In the genomic region with DNA sequence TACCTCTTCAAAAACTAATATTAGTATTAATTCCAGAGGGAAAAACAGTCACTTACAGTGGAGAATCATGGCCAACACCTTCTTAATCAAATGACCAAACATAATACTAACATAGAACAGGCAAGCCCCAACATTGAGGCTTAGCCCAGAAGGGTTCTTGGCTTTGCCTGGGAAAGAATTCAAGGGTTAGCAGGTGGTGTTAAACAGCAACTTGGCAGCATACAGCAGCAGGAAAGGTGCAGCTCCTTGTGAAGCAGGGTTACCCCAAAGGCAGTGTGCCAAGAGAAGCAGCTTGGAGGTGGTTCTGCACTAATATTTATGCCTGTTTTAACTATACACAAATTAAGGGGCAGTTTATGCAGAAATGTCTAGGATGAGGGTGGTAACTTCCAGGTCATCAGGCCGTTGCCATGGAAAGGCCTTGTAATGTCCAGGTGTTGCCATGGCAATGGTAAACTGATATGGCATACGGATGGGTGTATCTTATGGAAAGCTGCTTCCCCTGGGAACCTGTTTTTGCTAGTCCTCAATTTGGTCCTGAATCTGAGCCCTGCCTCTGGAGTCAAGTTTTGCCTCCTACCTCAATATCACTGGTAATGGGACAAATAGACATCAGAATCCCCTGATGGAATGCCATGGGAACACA, we compare ENCODE assay signal across 16 cellular contexts. TPM values are rescaled to one million over a fixed set of nuclear protein-coding genes. Genes with fewer than 3 reads are reported as not detected.
A peak's percentile ranks its signal among the peaks of the same experiment; 100 is the strongest.
DNase-seq lines count a peak whose midpoint lies in the region; ATAC-seq and TF ChIP-seq lines count a peak whose summit lies in the region.
"Had no signal": no experiment of that assay in that cellular context is flagged by ENCODE, and none has a peak within 500 bp of the region (broad histone marks: within the 10 kb centered on the region; RNA-seq: fewer than 3 reads in every experiment).

No MANE protein-coding gene starts in this region.

- DNase-seq in DMS53 treated with DMSO at 0.1 percent for 48 hours (lab: John Stamatoyannopoulos, UW; ENCODE audit: unreplicated experiment), result peak; percentile 87
- DNase-seq in NCI-H128 (lab: John Stamatoyannopoulos, UW; ENCODE audit: unreplicated experiment), result peak; percentile 10
- DNase-seq in NCI-H748 (lab: John Stamatoyannopoulos, UW; ENCODE audit: unreplicated experiment), result peak; percentile 90
- DNase-seq in kidney tubule cell (ENCODE audit: low spot score), result peak; percentile 43
- no peak for DNase-seq in esophagus squamous epithelium (lab: John Stamatoyannopoulos, UW)
- DNase-seq in chondrocyte (ENCODE audit: low spot score), result no peak
- DNase-seq in left cardiac atrium, result no peak
- no peak for DNase-seq in activated naive CD4-positive, alpha-beta T cell treated with anti-CD3 and anti-CD28 coated beads, Interleukin-2, amount 50 U/mL, for 72 hours (ENCODE audit: low spot score in 2 of 2)
- DNase-seq: activated CD4-positive, alpha-beta T cell treated with anti-CD3 and anti-CD28 coated beads, Interleukin-2, amount 10 ng/mL, durations not matched to agents 7 days and 5 days; activated T-cell treated with anti-CD3 and anti-CD28 coated beads, Interleukin-2, amount 50 U/mL, for 4 hours; glutamatergic neuron; MG63; stomach had no signal

- peaks cover 9% of the 10 kb centered on the region for H3K4me1 Mint-ChIP-seq in chondrocyte (ENCODE audit: low read depth)

- H3K4me3 ChIP-seq in esophagus squamous epithelium, result no peak overlapping the region
- H3K4me3 ChIP-seq: MG63, SJSA1, stomach, vagina had no signal

- peaks cover 13% of the 10 kb centered on the region for H3K27me3 Mint-ChIP-seq in chondrocyte (ENCODE audit: low read depth)

- no peaks in the 10 kb centered on the region for H3K36me3 ChIP-seq in esophagus squamous epithelium
- H3K36me3 ChIP-seq: MG63, SJSA1, stomach, vagina had no signal

- no peak for TF ChIP-seq POLR2A in esophagus squamous epithelium (IDR thresholded peaks at IDR 0.05)

- peaks cover 0 to 24% (median 0%) of the 10 kb centered on the region in 3 donors for H3K4me1 ChIP-seq in esophagus squamous epithelium
- H3K4me1 ChIP-seq: SJSA1, stomach, vagina had no signal

- H3K4me3 Mint-ChIP-seq in chondrocyte (ENCODE audit: unreplicated experiment), result no peak overlapping the region
- H3K4me3 Mint-ChIP-seq: activated CD4-positive, alpha-beta T cell treated with anti-CD3 and anti-CD28 coated beads, Interleukin-2, amount 10 ng/mL, durations not matched to agents 7 days and 5 days; activated T-cell treated with anti-CD3 and anti-CD28 coated beads, Interleukin-2, amount 50 U/mL, for 4 hours had no signal

- 37 to 38% methylated on average over 2 of the region's 2 CpGs for WGBS in esophagus squamous epithelium, 2 donors

- intact Hi-C loops in esophagus squamous epithelium (cut with DNase I), result no loop called here
- intact Hi-C loops in left cardiac atrium (cut with DNase I), result no loop called here

- H3K27ac ChIP-seq in esophagus squamous epithelium, result no peak overlapping the region
- H3K27ac ChIP-seq: epithelial cell of prostate, SJSA1, stomach, vagina had no signal

- H3K27me3 ChIP-seq in esophagus squamous epithelium, result peaks cover 0 to 5% (median 0%) of the 10 kb centered on the region in 4 donors
- H3K27me3 ChIP-seq: MG63, stomach, vagina had no signal

- H3K9me3 ChIP-seq in esophagus squamous epithelium, result no peaks in the 10 kb centered on the region
- H3K9me3 ChIP-seq: SJSA1, vagina had no signal

- H3K36me3 Mint-ChIP-seq in chondrocyte (ENCODE audit: low read depth), result peaks cover 2% of the 10 kb centered on the region
- no peaks in the 10 kb centered on the region for H3K36me3 Mint-ChIP-seq in activated naive CD4-positive, alpha-beta T cell treated with anti-CD3 and anti-CD28 coated beads, Interleukin-2, amount 50 U/mL, for 72 hours

- peaks cover 6% of the 10 kb centered on the region for H3K9me3 Mint-ChIP-seq in chondrocyte (ENCODE audit: low read depth)
- H3K9me3 Mint-ChIP-seq in activated naive CD4-positive, alpha-beta T cell treated with anti-CD3 and anti-CD28 coated beads, Interleukin-2, amount 50 U/mL, for 72 hours, result peaks cover 4% of the 10 kb centered on the region in 2 donors
- H3K9me3 Mint-ChIP-seq: activated CD4-positive, alpha-beta T cell treated with anti-CD3 and anti-CD28 coated beads, Interleukin-2, amount 10 ng/mL, durations not matched to agents 7 days and 5 days had no signal

- ATAC-seq in left cardiac atrium, result no peak
- no peak for ATAC-seq in activated naive CD4-positive, alpha-beta T cell treated with anti-CD3 and anti-CD28 coated beads, Interleukin-2, amount 50 U/mL, for 72 hours
- ATAC-seq: activated T-cell treated with anti-CD3 and anti-CD28 coated beads, Interleukin-2, amount 50 U/mL, for 4 hours had no signal

- TF ChIP-seq CTCF in esophagus squamous epithelium (IDR thresholded peaks at IDR 0.05) (no peak), chondrocyte (IDR thresholded peaks at IDR 0.05) (no peak)

- H3K27ac Mint-ChIP-seq in chondrocyte (ENCODE audit: unreplicated experiment), result no peak overlapping the region
- no peak overlapping the region for H3K27ac Mint-ChIP-seq in activated naive CD4-positive, alpha-beta T cell treated with anti-CD3 and anti-CD28 coated beads, Interleukin-2, amount 50 U/mL, for 72 hours
- H3K27ac Mint-ChIP-seq: activated CD4-positive, alpha-beta T cell treated with anti-CD3 and anti-CD28 coated beads, Interleukin-2, amount 10 ng/mL, durations not matched to agents 7 days and 5 days had no signal

RNA-seq across cellular contexts. Expression of a gene that starts 27.2 kb away (rescaled TPM):
- total RNA-seq in esophagus squamous epithelium (1 to 10 TPM in 3 of 4 donors, under 1 TPM in 1; 0.70 to 6.7 (median 2.8) TPM), chondrocyte (9.7 to 15.8 TPM (median 12.3 TPM) in 3 replicates), left cardiac atrium (10 to 100 TPM; 16.2 to 17.9 TPM)
- total RNA-seq in activated naive CD4-positive, alpha-beta T cell treated with anti-CD3 and anti-CD28 coated beads, Interleukin-2, amount 50 U/mL, for 72 hours, result not detected
- total RNA-seq: activated CD4-positive, alpha-beta T cell treated with anti-CD3 and anti-CD28 coated beads, Interleukin-2, amount 10 ng/mL, durations not matched to agents 7 days and 5 days had no signal

RNA-seq across cellular contexts. Expression of a gene that starts 30.8 kb away (rescaled TPM):
- total RNA-seq in esophagus squamous epithelium, result 10 to 100 TPM; 15.5 to 40.7 (median 27.4) TPM
- total RNA-seq in chondrocyte, result 13.4 to 20.9 TPM (median 14.9 TPM) in 3 replicates
- total RNA-seq in left cardiac atrium, result 10 to 100 TPM; 14.3 to 15.2 TPM
- 10 to 100 TPM; 19.9 to 31.2 TPM for total RNA-seq in activated naive CD4-positive, alpha-beta T cell treated with anti-CD3 and anti-CD28 coated beads, Interleukin-2, amount 50 U/mL, for 72 hours

Comparison
In these comparisons a context has a peak if more than half of its experiments do, and no peak if none do; other contexts are left out.
1. DNase-seq: peak in DMS53 treated with DMSO at 0.1 percent for 48 hours (single experiment), NCI-H128 (single experiment), NCI-H748 (single experiment) and kidney tubule cell (single experiment); none in esophagus squamous epithelium (single experiment), chondrocyte (single experiment), left cardiac atrium (single experiment) and activated naive CD4-positive, alpha-beta T cell treated with anti-CD3 and anti-CD28 coated beads, Interleukin-2, amount 50 U/mL, for 72 hours (0 of 2).